ENCODE assay signal across 8 cellular contexts in the genomic region with DNA sequence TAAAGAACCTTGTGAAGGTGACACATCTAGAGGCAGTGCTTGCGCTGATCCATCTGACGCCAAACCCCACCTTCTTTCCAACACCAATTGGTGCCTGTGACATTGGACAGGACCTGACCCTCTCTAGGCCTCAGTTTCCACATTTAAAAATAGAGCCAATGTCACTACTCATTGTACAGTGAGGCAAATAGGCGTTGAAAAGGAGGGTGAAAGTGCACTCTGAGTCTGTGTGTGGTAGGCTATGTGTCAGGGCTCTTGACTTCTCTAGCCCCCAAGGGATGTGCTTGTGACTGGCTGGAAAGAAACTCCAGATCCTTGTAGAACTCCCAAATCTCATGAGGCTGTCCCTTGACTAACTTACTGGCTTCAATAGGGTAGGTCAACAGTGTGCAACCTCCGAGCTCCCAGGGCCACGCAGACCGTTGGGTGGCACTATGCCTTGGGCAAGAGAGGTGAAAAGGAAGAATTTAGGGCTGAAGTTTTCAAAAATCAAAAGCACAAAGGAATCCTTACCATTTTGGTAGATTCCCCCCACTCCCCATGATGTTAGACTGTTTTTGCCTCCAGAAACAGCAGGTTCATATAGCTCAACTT. TPM values are rescaled to one million over a fixed set of nuclear protein-coding genes. Genes with fewer than 3 reads are reported as not detected.
DNase-seq lines count a peak whose midpoint lies in the region; ATAC-seq, FAIRE-seq and TF ChIP-seq lines count a peak whose summit lies in the region.

No MANE protein-coding gene starts in this region.

- peak overlapping the region; percentile 88 for H2AFZ ChIP-seq in Karpas-422 (ENCODE audit: low read length)

- peak overlapping the region; percentile 87 for H3K4me2 ChIP-seq in Karpas-422 (ENCODE audit: low read depth, low read length, poor library complexity, severe bottlenecking)
- peak overlapping the region; percentile 69 for H3K4me2 ChIP-seq in mesendoderm (ENCODE audit: low read length)

- no peaks in the 10 kb centered on the region for H4K20me1 ChIP-seq in Karpas-422 (ENCODE audit: insufficient read depth, low read depth, low read length)

- no peak for FAIRE-seq in GM19239 (lab: Jason Lieb, UNC)

- H3K56ac ChIP-seq in mesendoderm (ENCODE audit: low read length), result peak overlapping the region; percentile 81

- no peak for DNase-seq in BJ (ENCODE audit: low read depth)
- DNase-seq in Karpas-422, result no peak
- no peak for DNase-seq in choroid plexus epithelial cell (ENCODE audit: low read depth)
- DNase-seq in mesendoderm, result peak; percentile 34
- DNase-seq in GM19239 (ENCODE audit: insufficient read length, low spot score), result no peak
- DNase-seq in T-helper 9 cell, result no peak
- DNase-seq in NCI-H1694 treated with DMSO at 0.1 percent for 48 hours (lab: John Stamatoyannopoulos, UW), result no peak

- TF ChIP-seq CTCF in BJ (IDR thresholded peaks at IDR 0.05; ENCODE audit: insufficient read depth, low read depth, low read length) (no peak), choroid plexus epithelial cell (conservative IDR thresholded peaks at IDR 0.05; ENCODE audit: low read depth, low read length) (no peak)

- H3K9ac ChIP-seq in Karpas-422 (ENCODE audit: low read length) (peak overlapping the region; percentile 89), mesendoderm (ENCODE audit: low read length) (peak overlapping the region; percentile 68)

- CTCF ChIA-PET in BJ (lab: Yijun Ruan, JAX), result interaction anchor here (0.6 to 1.7 kb wide), 4 partner anchors 13 to 136 kb away, joined by 4 to 5 read pairs (median 4); no protein-coding TSS in a partner anchor

- H4K8ac ChIP-seq in mesendoderm (ENCODE audit: low read depth, low read length), result no peak overlapping the region

- H3K18ac ChIP-seq in mesendoderm (ENCODE audit: low read length), result peak overlapping the region; percentile 54

- no peak overlapping the region for H2BK15ac ChIP-seq in mesendoderm (replicated peaks; ENCODE audit: low read depth)

- H3K27ac ChIP-seq in Karpas-422 (ENCODE audit: low read length) (peak overlapping the region; percentile 71), mesendoderm (ENCODE audit: low read depth, low read length) (no peak overlapping the region)

- H2AK5ac ChIP-seq in mesendoderm (ENCODE audit: low read length), result no peak overlapping the region

- H2BK5ac ChIP-seq in mesendoderm (ENCODE audit: low read length), result no peak overlapping the region

- H3K79me2 ChIP-seq in Karpas-422 (ENCODE audit: low read length) (peaks cover 20% of the 10 kb centered on the region), mesendoderm (ENCODE audit: control insufficient read depth, insufficient read depth, low read length) (peaks cover 10% of the 10 kb centered on the region)

- POLR2A ChIA-PET in BJ (lab: Charles Lee), result interaction anchor here (0.5 to 1.3 kb wide), 2 partner anchors 18 to 32 kb away, joined by 3 read pairs; a partner anchor contains a TSS

- no peak overlapping the region for H3K4ac ChIP-seq in mesendoderm (ENCODE audit: low read depth, low read length)

- WGBS in mesendoderm (ENCODE audit: extremely low coverage, insufficient coverage, low lambda C conversion rate), result no CpG with 5 or more reads among the region's 6 CpGs

- no peak overlapping the region for H2BK120ac ChIP-seq in mesendoderm (ENCODE audit: low read depth, low read length)

- no peak overlapping the region for H3K23ac ChIP-seq in mesendoderm (ENCODE audit: low read length)

- H4K5ac ChIP-seq in mesendoderm (ENCODE audit: low read length), result no peak overlapping the region

- H3K79me1 ChIP-seq in mesendoderm (ENCODE audit: low read length), result peaks cover 10% of the 10 kb centered on the region

- H3K9me3 ChIP-seq in Karpas-422 (ENCODE audit: low read length), result no peaks in the 10 kb centered on the region

- ATAC-seq in HG02571 (IDR thresholded peaks at IDR 0.05; ENCODE audit: unreplicated experiment), result no peak

- H3K9me2 ChIP-seq in Karpas-422 (replicated peaks; ENCODE audit: insufficient read depth, low read length), result no peaks in the 10 kb centered on the region

- H3K4me3 ChIP-seq in BJ (ENCODE audit: low read depth, low read length) (peak overlapping the region; percentile 78), Karpas-422 (ENCODE audit: low read length) (peak overlapping the region; percentile 81), choroid plexus epithelial cell (ENCODE audit: low read depth, low read length) (peak overlapping the region; percentile 84), mesendoderm (ENCODE audit: low read length) (peak overlapping the region; percentile 40)

- H3K4me1 ChIP-seq in Karpas-422 (ENCODE audit: low read length), result peaks cover 39% of the 10 kb centered on the region
- peaks cover 3% of the 10 kb centered on the region for H3K4me1 ChIP-seq in mesendoderm (ENCODE audit: control insufficient read depth, low read depth, low read length)

- H3K36me3 ChIP-seq in BJ (ENCODE audit: control insufficient read depth, insufficient read depth, low read length) (peaks cover 16% of the 10 kb centered on the region), Karpas-422 (ENCODE audit: insufficient read depth, low read length) (peaks cover 16% of the 10 kb centered on the region), mesendoderm (ENCODE audit: control insufficient read depth, insufficient read depth, low read length) (peaks cover 12% of the 10 kb centered on the region)

- H3K27me3 ChIP-seq in BJ (ENCODE audit: control insufficient read depth, insufficient read depth, low read length) (no peaks in the 10 kb centered on the region), Karpas-422 (ENCODE audit: low read length) (no peaks in the 10 kb centered on the region), mesendoderm (ENCODE audit: insufficient read depth, low read length, poor library complexity) (no peaks in the 10 kb centered on the region)

RNA-seq across cellular contexts. Expression of a gene that starts 0.7 kb away (rescaled TPM):
- polyA plus RNA-seq in BJ (2011; rRNA removed), result 54.7 and 66.7 TPM in 2 replicates
- 15.9 and 23.1 TPM in 2 replicates for polyA minus RNA-seq in BJ (2011; rRNA and poly(A)+ RNA removed)
- 58.8 and 69.5 TPM in 2 replicates for total RNA-seq in Karpas-422 (2014; rRNA removed; shearing (Covaris generic); ENCODE audit: low replicate concordance)
- 24.2 TPM for polyA plus RNA-seq in mesendoderm (2013, experiment 1 of 2)
- polyA plus RNA-seq in mesendoderm (2013, experiment 2 of 2), result 24.6 TPM

RNA-seq across cellular contexts. Expression of a gene that starts 17.5 kb away (rescaled TPM):
- polyA plus RNA-seq in BJ (2011; rRNA removed), result 73.9 and 105 TPM in 2 replicates
- 36.4 and 62.7 TPM in 2 replicates for polyA minus RNA-seq in BJ (2011; rRNA and poly(A)+ RNA removed)
- 73.7 and 78.8 TPM in 2 replicates for total RNA-seq in Karpas-422 (2014; rRNA removed; shearing (Covaris generic); ENCODE audit: low replicate concordance)
- 21.1 TPM for polyA plus RNA-seq in mesendoderm (2013, experiment 1 of 2)
- polyA plus RNA-seq in mesendoderm (2013, experiment 2 of 2), result 20.1 TPM

RNA-seq across cellular contexts. Expression of a gene that starts 30.5 kb away (rescaled TPM):
- 64.6 and 106 TPM in 2 replicates for polyA plus RNA-seq in BJ (2011; rRNA removed)
- 14.0 and 30.3 TPM in 2 replicates for polyA minus RNA-seq in BJ (2011; rRNA and poly(A)+ RNA removed)
- 135 and 229 TPM in 2 replicates for total RNA-seq in Karpas-422 (2014; rRNA removed; shearing (Covaris generic); ENCODE audit: low replicate concordance)
- 353 TPM for polyA plus RNA-seq in mesendoderm (2013, experiment 1 of 2)
- 361 TPM for polyA plus RNA-seq in mesendoderm (2013, experiment 2 of 2)

RNA-seq across cellular contexts. Expression of a gene that starts 34.2 kb away (rescaled TPM):
- 144 and 192 TPM in 2 replicates for polyA plus RNA-seq in BJ (2011; rRNA removed)
- 64.4 and 112 TPM in 2 replicates for polyA minus RNA-seq in BJ (2011; rRNA and poly(A)+ RNA removed)
- total RNA-seq in Karpas-422 (2014; rRNA removed; shearing (Covaris generic); ENCODE audit: low replicate concordance), result 37.1 and 54.9 TPM in 2 replicates
- 36.0 TPM for polyA plus RNA-seq in mesendoderm (2013, experiment 1 of 2)
- 32.5 TPM for polyA plus RNA-seq in mesendoderm (2013, experiment 2 of 2)

RNA-seq across cellular contexts. Expression of a gene that starts 49.2 kb away (rescaled TPM):
- polyA plus RNA-seq in BJ (2011; rRNA removed), result 0.92 and 1.3 TPM in 2 replicates
- 0.26 and 0.66 TPM in 2 replicates for polyA minus RNA-seq in BJ (2011; rRNA and poly(A)+ RNA removed)
- total RNA-seq in Karpas-422 (2014; rRNA removed; shearing (Covaris generic); ENCODE audit: low replicate concordance), result 4.1 and 8.1 TPM in 2 replicates
- polyA plus RNA-seq in mesendoderm (2013, experiment 1 of 2), result 4.9 TPM
- 5.1 TPM for polyA plus RNA-seq in mesendoderm (2013, experiment 2 of 2)
